ENCODE assay signal across 33 cellular contexts in genomic region chr22:37295946-37296345, GRCh38. TPM values are rescaled to one million over a fixed set of nuclear protein-coding genes. Genes with fewer than 3 reads are reported as not detected.
DNase-seq lines count a peak whose midpoint lies in the region; ATAC-seq and TF ChIP-seq lines count a peak whose summit lies in the region.
"Had no signal": no experiment of that assay in that cellular context is flagged by ENCODE, and none has a peak within 500 bp of the region (broad histone marks: within the 10 kb centered on the region; RNA-seq: fewer than 3 reads in every experiment).

No MANE protein-coding gene starts in this region.

- H3K4me3 Mint-ChIP-seq in activated naive CD8-positive, alpha-beta T cell treated with anti-CD3 and anti-CD28 coated beads for 36 hours: no peak overlapping the region
- H3K4me3 Mint-ChIP-seq in activated naive CD8-positive, alpha-beta T cell treated with anti-CD3 and anti-CD28 coated beads, Interleukin-2, amount 50 U/mL, for 24 hours: no peak overlapping the region
- H3K4me3 Mint-ChIP-seq in activated B cell treated with CpG ODN at 0.5 μM for 24 hours: no peak overlapping the region
- H3K4me3 Mint-ChIP-seq in stimulated activated naive B cell treated with anti-CD40 and anti-IgM and Interleukin-4, amounts not matched to agents 10 μg/mL and 1 μg/mL and 100 μg/mL, for 72 hours: no peak overlapping the region
- H3K4me3 Mint-ChIP-seq in activated T-helper 2 cell treated with anti-CD3 and anti-CD28 coated beads, Interferon-gamma antibody, Interleukin-2, Interleukin-4, amounts not matched to agents 10 μg/mL and 5 μg/mL and 100 μg/mL, durations not matched to agents 14 hours and 24 hours and 36 hours (ENCODE audit: low read depth): no peak overlapping the region
- H3K4me3 Mint-ChIP-seq: H9, nephron progenitor cell had no signal

- no peaks in the 10 kb centered on the region for H3K27me3 Mint-ChIP-seq in activated naive CD8-positive, alpha-beta T cell treated with anti-CD3 and anti-CD28 coated beads for 36 hours
- H3K27me3 Mint-ChIP-seq in activated naive CD8-positive, alpha-beta T cell treated with anti-CD3 and anti-CD28 coated beads, Interleukin-2, amount 50 U/mL, for 24 hours: no peaks in the 10 kb centered on the region
- no peaks in the 10 kb centered on the region for H3K27me3 Mint-ChIP-seq in activated B cell treated with CpG ODN at 0.5 μM for 24 hours
- H3K27me3 Mint-ChIP-seq in stimulated activated naive B cell treated with anti-CD40 and anti-IgM and Interleukin-4, amounts not matched to agents 10 μg/mL and 1 μg/mL and 100 μg/mL, for 72 hours: no peaks in the 10 kb centered on the region
- no peaks in the 10 kb centered on the region for H3K27me3 Mint-ChIP-seq in activated T-helper 2 cell treated with anti-CD3 and anti-CD28 coated beads, Interferon-gamma antibody, Interleukin-2, Interleukin-4, amounts not matched to agents 10 μg/mL and 5 μg/mL and 100 μg/mL, durations not matched to agents 14 hours and 24 hours and 36 hours (ENCODE audit: low read depth)

- H3K27me3 ChIP-seq in foreskin keratinocyte: no peaks in the 10 kb centered on the region
- H3K27me3 ChIP-seq: right atrium auricular region had no signal

- no peak for ATAC-seq in activated naive CD8-positive, alpha-beta T cell treated with anti-CD3 and anti-CD28 coated beads, Interleukin-2, amount 50 U/mL, for 24 hours
- no peak for ATAC-seq in activated B cell treated with CpG ODN at 0.5 μM for 24 hours (ENCODE audit: low read depth)
- ATAC-seq in foreskin keratinocyte: peak; percentile 11
- ATAC-seq in stimulated activated naive B cell treated with anti-CD40 and anti-IgM and Interleukin-4, amounts not matched to agents 10 μg/mL and 1 μg/mL and 100 μg/mL, for 72 hours (replicated peaks): no peak
- ATAC-seq: GM12878, Right ventricle myocardium inferior had no signal

- H3K27ac Mint-ChIP-seq in activated naive CD8-positive, alpha-beta T cell treated with anti-CD3 and anti-CD28 coated beads for 36 hours: peak overlapping the region; percentile 54
- H3K27ac Mint-ChIP-seq in activated naive CD8-positive, alpha-beta T cell treated with anti-CD3 and anti-CD28 coated beads, Interleukin-2, amount 50 U/mL, for 24 hours: no peak overlapping the region
- H3K27ac Mint-ChIP-seq in activated B cell treated with CpG ODN at 0.5 μM for 24 hours: peak overlapping the region; percentile 79
- H3K27ac Mint-ChIP-seq in stimulated activated naive B cell treated with anti-CD40 and anti-IgM and Interleukin-4, amounts not matched to agents 10 μg/mL and 1 μg/mL and 100 μg/mL, for 72 hours: peak overlapping the region; percentile 9
- H3K27ac Mint-ChIP-seq in activated T-helper 2 cell treated with anti-CD3 and anti-CD28 coated beads, Interferon-gamma antibody, Interleukin-2, Interleukin-4, amounts not matched to agents 10 μg/mL and 5 μg/mL and 100 μg/mL, durations not matched to agents 14 hours and 24 hours and 36 hours: no peak overlapping the region
- H3K27ac Mint-ChIP-seq: activated T-cell treated with anti-CD3 and anti-CD28 coated beads, Interleukin-2, amount 50 U/mL, for 72 hours; H9; nephron progenitor cell had no signal

- TF ChIP-seq CTCF in activated B cell treated with CpG ODN at 0.5 μM for 24 hours (IDR thresholded peaks at IDR 0.05) (no peak), foreskin keratinocyte (conservative IDR thresholded peaks at IDR 0.05) (no peak)

- peaks cover 28% of the 10 kb centered on the region for H3K36me3 Mint-ChIP-seq in activated naive CD8-positive, alpha-beta T cell treated with anti-CD3 and anti-CD28 coated beads for 36 hours
- H3K36me3 Mint-ChIP-seq in activated naive CD8-positive, alpha-beta T cell treated with anti-CD3 and anti-CD28 coated beads, Interleukin-2, amount 50 U/mL, for 24 hours (ENCODE audit: low read depth): peaks cover 16% of the 10 kb centered on the region
- peaks cover 82% of the 10 kb centered on the region for H3K36me3 Mint-ChIP-seq in activated B cell treated with CpG ODN at 0.5 μM for 24 hours (ENCODE audit: low read depth)
- H3K36me3 Mint-ChIP-seq in stimulated activated naive B cell treated with anti-CD40 and anti-IgM and Interleukin-4, amounts not matched to agents 10 μg/mL and 1 μg/mL and 100 μg/mL, for 72 hours: peaks cover 30 to 60% of the 10 kb centered on the region in 2 donors
- H3K36me3 Mint-ChIP-seq in activated T-helper 2 cell treated with anti-CD3 and anti-CD28 coated beads, Interferon-gamma antibody, Interleukin-2, Interleukin-4, amounts not matched to agents 10 μg/mL and 5 μg/mL and 100 μg/mL, durations not matched to agents 14 hours and 24 hours and 36 hours (ENCODE audit: low read depth): peaks cover 84% of the 10 kb centered on the region

- intact Hi-C loops in activated B cell treated with CpG ODN at 0.5 μM for 24 hours (cut with micrococcal nuclease): no loop called here
- intact Hi-C loops in activated T-helper 2 cell treated with anti-CD3 and anti-CD28 coated beads, Interferon-gamma antibody, Interleukin-2, Interleukin-4, amounts not matched to agents 10 μg/mL and 5 μg/mL and 100 μg/mL, durations not matched to agents 14 hours and 24 hours and 36 hours (cut with micrococcal nuclease): no loop called here

- peaks cover 3% of the 10 kb centered on the region for H3K4me1 ChIP-seq in foreskin keratinocyte
- H3K4me1 ChIP-seq: right atrium auricular region had no signal

- CTCF ChIA-PET in activated B cell treated with CpG ODN at 0.5 μM for 24 hours (lab: Charles Lee): interaction anchor here (1.1 to 1.2 kb wide), 2 partner anchors 9 to 97 kb away, joined by 3 read pairs; no protein-coding TSS in a partner anchor

- H3K4me1 Mint-ChIP-seq in activated naive CD8-positive, alpha-beta T cell treated with anti-CD3 and anti-CD28 coated beads for 36 hours: peaks cover 45% of the 10 kb centered on the region
- H3K4me1 Mint-ChIP-seq in activated naive CD8-positive, alpha-beta T cell treated with anti-CD3 and anti-CD28 coated beads, Interleukin-2, amount 50 U/mL, for 24 hours: peaks cover 45% of the 10 kb centered on the region
- H3K4me1 Mint-ChIP-seq in activated B cell treated with CpG ODN at 0.5 μM for 24 hours: peaks cover 63% of the 10 kb centered on the region
- peaks cover 49 to 65% of the 10 kb centered on the region in 2 donors for H3K4me1 Mint-ChIP-seq in stimulated activated naive B cell treated with anti-CD40 and anti-IgM and Interleukin-4, amounts not matched to agents 10 μg/mL and 1 μg/mL and 100 μg/mL, for 72 hours
- peaks cover 47% of the 10 kb centered on the region for H3K4me1 Mint-ChIP-seq in activated T-helper 2 cell treated with anti-CD3 and anti-CD28 coated beads, Interferon-gamma antibody, Interleukin-2, Interleukin-4, amounts not matched to agents 10 μg/mL and 5 μg/mL and 100 μg/mL, durations not matched to agents 14 hours and 24 hours and 36 hours (ENCODE audit: low read depth)

- H3K9me3 Mint-ChIP-seq in activated naive CD8-positive, alpha-beta T cell treated with anti-CD3 and anti-CD28 coated beads for 36 hours: no peaks in the 10 kb centered on the region
- no peaks in the 10 kb centered on the region for H3K9me3 Mint-ChIP-seq in activated naive CD8-positive, alpha-beta T cell treated with anti-CD3 and anti-CD28 coated beads, Interleukin-2, amount 50 U/mL, for 24 hours
- peaks cover 6% of the 10 kb centered on the region for H3K9me3 Mint-ChIP-seq in activated B cell treated with CpG ODN at 0.5 μM for 24 hours
- peaks cover 5 to 11% of the 10 kb centered on the region in 2 donors for H3K9me3 Mint-ChIP-seq in stimulated activated naive B cell treated with anti-CD40 and anti-IgM and Interleukin-4, amounts not matched to agents 10 μg/mL and 1 μg/mL and 100 μg/mL, for 72 hours
- no peaks in the 10 kb centered on the region for H3K9me3 Mint-ChIP-seq in activated T-helper 2 cell treated with anti-CD3 and anti-CD28 coated beads, Interferon-gamma antibody, Interleukin-2, Interleukin-4, amounts not matched to agents 10 μg/mL and 5 μg/mL and 100 μg/mL, durations not matched to agents 14 hours and 24 hours and 36 hours
- H3K9me3 Mint-ChIP-seq: activated naive CD4-positive, alpha-beta T cell treated with anti-CD3 and anti-CD28 coated beads, Interleukin-2, amount 50 U/mL, for 72 hours; activated T-cell treated with anti-CD3 and anti-CD28 coated beads, Interleukin-2, amount 50 U/mL, for 72 hours had no signal

- POLR2A ChIA-PET in activated B cell treated with CpG ODN at 0.5 μM for 24 hours (lab: Charles Lee): interaction anchor here (0.6 to 0.9 kb wide), 3 partner anchors 10 to 23 kb away, joined by 3 to 4 read pairs (median 3); no protein-coding TSS in a partner anchor

- H3K27ac ChIP-seq in foreskin keratinocyte (no peak overlapping the region), substantia nigra (ENCODE audit: low read depth, low read length, poor library complexity, severe bottlenecking) (no peak overlapping the region)
- H3K27ac ChIP-seq: epithelial cell of prostate, HL-60, PC-9, right atrium auricular region had no signal

- DNase-seq in activated naive CD8-positive, alpha-beta T cell treated with anti-CD3 and anti-CD28 coated beads for 36 hours: no peak
- no peak for DNase-seq in activated naive CD8-positive, alpha-beta T cell treated with anti-CD3 and anti-CD28 coated beads, Interleukin-2, amount 50 U/mL, for 24 hours
- DNase-seq in activated B cell treated with CpG ODN at 0.5 μM for 24 hours: no peak
- no peak for DNase-seq in foreskin keratinocyte
- no peak for DNase-seq in stimulated activated naive B cell treated with anti-CD40 and anti-IgM and Interleukin-4, amounts not matched to agents 10 μg/mL and 1 μg/mL and 100 μg/mL, for 72 hours
- no peak for DNase-seq in activated T-helper 2 cell treated with anti-CD3 and anti-CD28 coated beads, Interferon-gamma antibody, Interleukin-2, Interleukin-4, amounts not matched to agents 10 μg/mL and 5 μg/mL and 100 μg/mL, durations not matched to agents 14 hours and 24 hours and 36 hours (ENCODE audit: low spot score)
- no peak for DNase-seq in NK-92 treated with Interleukin-12 subunit alpha and Interleukin-12 subunit beta, amount 100 ng/mL, for 24 hours (lab: John Stamatoyannopoulos, UW)
- DNase-seq in substantia nigra (lab: John Stamatoyannopoulos, UW): no peak
- DNase-seq: activated CD4-positive, alpha-beta T cell treated with anti-CD3 and anti-CD28 coated beads for 4 hours; activated T-cell treated with anti-CD3 and anti-CD28 coated beads, Interleukin-2, amount 50 U/mL, for 72 hours; AML-193; anterior cingulate cortex; effector CD4-positive, alpha-beta T cell; hippocampal formation; KG1; MM.1S; NCI-H1105 treated with DMSO at 0.1 percent for 48 hours; NCI-H187 treated with DMSO at 0.1 percent for 48 hours; NCI-H524; nephron progenitor cell; PC-9; SK-N-SH; stimulated activated CD4-positive, alpha-beta T cell treated with anti-CD3 and anti-CD28 coated beads, Interleukin-1b, Interleukin-23, amount 100 ng/mL, for 48 hours; trophoblast cell had no signal

RNA-seq across cellular contexts. Expression of gene CYTH4, which starts 13.6 kb away (rescaled TPM):
- 10 to 100 TPM; 16.6 to 17.3 TPM for total RNA-seq in activated naive CD8-positive, alpha-beta T cell treated with anti-CD3 and anti-CD28 coated beads for 36 hours
- total RNA-seq in activated B cell treated with CpG ODN at 0.5 μM for 24 hours (37.2 and 40.3 TPM in 2 replicates), foreskin keratinocyte (0.04 and 0.17 TPM in 2 replicates)
- 0.03 TPM in 1 of 2 replicates, not detected in the other for polyA plus RNA-seq in foreskin keratinocyte
- total RNA-seq in activated T-helper 2 cell treated with anti-CD3 and anti-CD28 coated beads, Interferon-gamma antibody, Interleukin-2, Interleukin-4, amounts not matched to agents 10 μg/mL and 5 μg/mL and 100 μg/mL, durations not matched to agents 14 hours and 24 hours and 36 hours: 45.9 and 49.8 TPM in 2 replicates
- total RNA-seq: A673, bronchial epithelial cell, H9, PC-9 had no signal

RNA-seq across cellular contexts. Expression of gene RAC2, which starts 51.9 kb away (rescaled TPM):
- 100 to 1,000 TPM; 518 to 528 TPM for total RNA-seq in activated naive CD8-positive, alpha-beta T cell treated with anti-CD3 and anti-CD28 coated beads for 36 hours
- total RNA-seq in activated B cell treated with CpG ODN at 0.5 μM for 24 hours (518 and 557 TPM in 2 replicates), foreskin keratinocyte (75.9 and 77.0 TPM in 2 replicates)
- polyA plus RNA-seq in foreskin keratinocyte: 116 and 117 TPM in 2 replicates
- 499 and 506 TPM in 2 replicates for total RNA-seq in activated T-helper 2 cell treated with anti-CD3 and anti-CD28 coated beads, Interferon-gamma antibody, Interleukin-2, Interleukin-4, amounts not matched to agents 10 μg/mL and 5 μg/mL and 100 μg/mL, durations not matched to agents 14 hours and 24 hours and 36 hours

Comparison
In these comparisons a context has a peak if more than half of its experiments do, and no peak if none do; other contexts are left out.
1. H3K27ac Mint-ChIP-seq: peak in activated naive CD8-positive, alpha-beta T cell treated with anti-CD3 and anti-CD28 coated beads for 36 hours (single experiment), activated B cell treated with CpG ODN at 0.5 μM for 24 hours (single experiment) and stimulated activated naive B cell treated with anti-CD40 and anti-IgM and Interleukin-4, amounts not matched to agents 10 μg/mL and 1 μg/mL and 100 μg/mL, for 72 hours (single experiment); none in activated naive CD8-positive, alpha-beta T cell treated with anti-CD3 and anti-CD28 coated beads, Interleukin-2, amount 50 U/mL, for 24 hours (single experiment) and activated T-helper 2 cell treated with anti-CD3 and anti-CD28 coated beads, Interferon-gamma antibody, Interleukin-2, Interleukin-4, amounts not matched to agents 10 μg/mL and 5 μg/mL and 100 μg/mL, durations not matched to agents 14 hours and 24 hours and 36 hours (single experiment).
2. RNA of gene CYTH4, which starts 13.6 kb away (total RNA-seq): 45.9 to 49.8 TPM in activated T-helper 2 cell treated with anti-CD3 and anti-CD28 coated beads, Interferon-gamma antibody, Interleukin-2, Interleukin-4, amounts not matched to agents 10 μg/mL and 5 μg/mL and 100 μg/mL, durations not matched to agents 14 hours and 24 hours and 36 hours, 37.2 to 40.3 TPM in activated B cell treated with CpG ODN at 0.5 μM for 24 hours and 16.6 to 17.3 TPM in activated naive CD8-positive, alpha-beta T cell treated with anti-CD3 and anti-CD28 coated beads for 36 hours; 0.04 to 0.17 TPM in foreskin keratinocyte; every median in the first group is over 10 times any median in the second.